1 cellular context compared by ENCODE assay signal in the genomic region with DNA sequence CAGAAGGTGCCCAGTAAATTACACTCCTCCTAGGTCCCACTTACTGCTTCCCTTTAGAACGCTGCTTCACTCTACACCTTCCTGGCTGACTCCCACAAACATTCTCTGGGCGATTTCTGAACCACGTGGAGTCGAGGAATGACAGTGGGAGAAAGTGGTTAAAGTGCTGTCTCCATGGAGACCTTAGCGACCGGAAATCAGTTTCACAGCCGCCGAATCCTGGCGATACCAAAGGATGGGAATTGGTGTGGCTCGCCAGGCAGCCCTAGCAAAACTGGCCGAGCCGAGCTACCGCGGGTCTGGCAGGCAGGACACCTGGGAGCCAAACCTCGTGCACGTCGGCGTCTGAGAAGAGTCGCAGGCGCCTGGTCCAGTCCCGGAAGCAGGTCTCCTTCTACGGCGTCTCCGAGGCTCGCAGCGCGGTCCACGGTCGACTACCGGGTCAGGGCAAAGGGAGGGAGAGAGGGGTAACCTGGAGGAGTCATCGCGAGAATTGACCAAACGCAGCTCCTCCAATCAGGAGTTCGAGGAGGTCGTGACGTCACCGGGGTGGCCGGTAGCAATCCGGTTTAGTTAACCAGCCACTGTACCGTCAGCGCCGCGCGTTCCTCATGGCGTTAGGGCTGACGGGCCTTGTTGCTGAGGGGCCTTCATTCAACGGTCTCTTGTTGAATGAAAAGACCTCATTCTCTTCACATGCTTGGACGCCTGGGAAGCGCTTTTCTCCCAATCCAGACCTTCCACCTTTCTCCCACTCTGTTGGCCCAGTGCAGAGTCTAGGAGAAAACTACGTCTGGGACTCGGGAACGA.
A peak's percentile ranks its signal among the peaks of the same experiment; 100 is the strongest.
TF ChIP-seq lines count a peak whose summit lies in the region.

A gene with protein sequence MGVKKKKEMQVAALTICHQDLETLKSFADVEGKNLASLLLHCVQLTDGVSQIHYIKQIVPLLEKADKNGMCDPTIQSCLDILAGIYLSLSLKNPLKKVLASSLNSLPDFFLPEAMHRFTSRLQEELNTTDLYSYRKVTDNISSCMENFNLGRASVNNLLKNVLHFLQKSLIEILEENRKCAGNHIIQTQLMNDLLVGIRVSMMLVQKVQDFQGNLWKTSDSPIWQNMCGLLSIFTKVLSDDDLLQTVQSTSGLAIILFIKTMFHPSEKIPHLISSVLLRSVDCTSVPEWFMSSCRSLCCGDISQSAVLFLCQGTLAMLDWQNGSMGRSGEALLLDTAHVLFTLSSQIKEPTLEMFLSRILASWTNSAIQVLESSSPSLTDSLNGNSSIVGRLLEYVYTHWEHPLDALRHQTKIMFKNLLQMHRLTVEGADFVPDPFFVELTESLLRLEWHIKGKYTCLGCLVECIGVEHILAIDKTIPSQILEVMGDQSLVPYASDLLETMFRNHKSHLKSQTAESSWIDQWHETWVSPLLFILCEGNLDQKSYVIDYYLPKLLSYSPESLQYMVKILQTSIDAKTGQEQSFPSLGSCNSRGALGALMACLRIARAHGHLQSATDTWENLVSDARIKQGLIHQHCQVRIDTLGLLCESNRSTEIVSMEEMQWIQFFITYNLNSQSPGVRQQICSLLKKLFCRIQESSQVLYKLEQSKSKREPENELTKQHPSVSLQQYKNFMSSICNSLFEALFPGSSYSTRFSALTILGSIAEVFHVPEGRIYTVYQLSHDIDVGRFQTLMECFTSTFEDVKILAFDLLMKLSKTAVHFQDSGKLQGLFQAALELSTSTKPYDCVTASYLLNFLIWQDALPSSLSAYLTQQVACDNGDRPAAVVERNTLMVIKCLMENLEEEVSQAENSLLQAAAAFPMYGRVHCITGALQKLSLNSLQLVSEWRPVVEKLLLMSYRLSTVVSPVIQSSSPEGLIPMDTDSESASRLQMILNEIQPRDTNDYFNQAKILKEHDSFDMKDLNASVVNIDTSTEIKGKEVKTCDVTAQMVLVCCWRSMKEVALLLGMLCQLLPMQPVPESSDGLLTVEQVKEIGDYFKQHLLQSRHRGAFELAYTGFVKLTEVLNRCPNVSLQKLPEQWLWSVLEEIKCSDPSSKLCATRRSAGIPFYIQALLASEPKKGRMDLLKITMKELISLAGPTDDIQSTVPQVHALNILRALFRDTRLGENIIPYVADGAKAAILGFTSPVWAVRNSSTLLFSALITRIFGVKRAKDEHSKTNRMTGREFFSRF (N-terminal part only) (minus strand): TSS at position 436 of the 810 bp plus-strand sequence. CDS start 3,646 bp downstream, outside the sequence.

TF ChIP-seq in HEK293, 187 proteins besides CTCF, POLR2A, EP300 and RAD21 (continued from another document):
- TF ChIP-seq, protein P1, sequence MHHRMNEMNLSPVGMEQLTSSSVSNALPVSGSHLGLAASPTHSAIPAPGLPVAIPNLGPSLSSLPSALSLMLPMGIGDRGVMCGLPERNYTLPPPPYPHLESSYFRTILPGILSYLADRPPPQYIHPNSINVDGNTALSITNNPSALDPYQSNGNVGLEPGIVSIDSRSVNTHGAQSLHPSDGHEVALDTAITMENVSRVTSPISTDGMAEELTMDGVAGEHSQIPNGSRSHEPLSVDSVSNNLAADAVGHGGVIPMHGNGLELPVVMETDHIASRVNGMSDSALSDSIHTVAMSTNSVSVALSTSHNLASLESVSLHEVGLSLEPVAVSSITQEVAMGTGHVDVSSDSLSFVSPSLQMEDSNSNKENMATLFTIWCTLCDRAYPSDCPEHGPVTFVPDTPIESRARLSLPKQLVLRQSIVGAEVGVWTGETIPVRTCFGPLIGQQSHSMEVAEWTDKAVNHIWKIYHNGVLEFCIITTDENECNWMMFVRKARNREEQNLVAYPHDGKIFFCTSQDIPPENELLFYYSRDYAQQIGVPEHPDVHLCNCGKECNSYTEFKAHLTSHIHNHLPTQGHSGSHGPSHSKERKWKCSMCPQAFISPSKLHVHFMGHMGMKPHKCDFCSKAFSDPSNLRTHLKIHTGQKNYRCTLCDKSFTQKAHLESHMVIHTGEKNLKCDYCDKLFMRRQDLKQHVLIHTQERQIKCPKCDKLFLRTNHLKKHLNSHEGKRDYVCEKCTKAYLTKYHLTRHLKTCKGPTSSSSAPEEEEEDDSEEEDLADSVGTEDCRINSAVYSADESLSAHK (tag by site-specific recombination; IDR thresholded peaks at IDR 0.05) = 0 out of 2 replicates have a peak, but pooled peaks have one; percentile 12
- peak; percentile 69; the same call in 1 of the 2 replicates for TF ChIP-seq YY1 (tag by site-specific recombination; IDR thresholded peaks at IDR 0.05)
- TF ChIP-seq ZNF341 (tag by site-specific recombination; IDR thresholded peaks at IDR 0.05; ENCODE audit: low read depth) = peak; percentile 63; the same call in 1 of the 2 replicates
- TF ChIP-seq BCL11B (tag by site-specific recombination; IDR thresholded peaks at IDR 0.05; ENCODE audit: low read depth) = peak; percentile 66; the same call in 1 of the 2 replicates
- TF ChIP-seq BCL11A (tag by site-specific recombination; IDR thresholded peaks at IDR 0.05; ENCODE audit: low read depth) = no peak
- TF ChIP-seq ZBTB17 (tag by site-specific recombination; IDR thresholded peaks at IDR 0.05) = peak; percentile 87
- 0 out of 2 replicates have a peak, but pooled peaks have one; percentile 45 for TF ChIP-seq ZNF391 (tag by site-specific recombination; IDR thresholded peaks at IDR 0.05; ENCODE audit: borderline replicate concordance, low read depth)
- peak; percentile 78 for TF ChIP-seq TRIM28 (IDR thresholded peaks at IDR 0.05; ENCODE audit: borderline replicate concordance, low read length)
- TF ChIP-seq ZFP69B (tag by site-specific recombination; IDR thresholded peaks at IDR 0.05) = 0 out of 2 replicates have a peak, but pooled peaks have one; percentile 14
- peak; percentile 45; the same call in 1 of the 2 replicates for TF ChIP-seq ZBTB8A (tag by site-specific recombination; IDR thresholded peaks at IDR 0.05)
- TF ChIP-seq SP3 (tag by site-specific recombination; IDR thresholded peaks at IDR 0.05) = peak; percentile 66
- peak; percentile 80 for TF ChIP-seq SCRT2 (tag by site-specific recombination; IDR thresholded peaks at IDR 0.05)
- TF ChIP-seq ZNF660 (tag by site-specific recombination; IDR thresholded peaks at IDR 0.05) = peak; percentile 46; the same call in 1 of the 2 replicates
- TF ChIP-seq KLF17 (tag by site-specific recombination; IDR thresholded peaks at IDR 0.05) = peak; percentile 34; the same call in 1 of the 2 replicates
- TF ChIP-seq ZNF24 (tag by site-specific recombination; IDR thresholded peaks at IDR 0.05) = peak; percentile 55; the same call in 1 of the 2 replicates
- TF ChIP-seq, protein P2, sequence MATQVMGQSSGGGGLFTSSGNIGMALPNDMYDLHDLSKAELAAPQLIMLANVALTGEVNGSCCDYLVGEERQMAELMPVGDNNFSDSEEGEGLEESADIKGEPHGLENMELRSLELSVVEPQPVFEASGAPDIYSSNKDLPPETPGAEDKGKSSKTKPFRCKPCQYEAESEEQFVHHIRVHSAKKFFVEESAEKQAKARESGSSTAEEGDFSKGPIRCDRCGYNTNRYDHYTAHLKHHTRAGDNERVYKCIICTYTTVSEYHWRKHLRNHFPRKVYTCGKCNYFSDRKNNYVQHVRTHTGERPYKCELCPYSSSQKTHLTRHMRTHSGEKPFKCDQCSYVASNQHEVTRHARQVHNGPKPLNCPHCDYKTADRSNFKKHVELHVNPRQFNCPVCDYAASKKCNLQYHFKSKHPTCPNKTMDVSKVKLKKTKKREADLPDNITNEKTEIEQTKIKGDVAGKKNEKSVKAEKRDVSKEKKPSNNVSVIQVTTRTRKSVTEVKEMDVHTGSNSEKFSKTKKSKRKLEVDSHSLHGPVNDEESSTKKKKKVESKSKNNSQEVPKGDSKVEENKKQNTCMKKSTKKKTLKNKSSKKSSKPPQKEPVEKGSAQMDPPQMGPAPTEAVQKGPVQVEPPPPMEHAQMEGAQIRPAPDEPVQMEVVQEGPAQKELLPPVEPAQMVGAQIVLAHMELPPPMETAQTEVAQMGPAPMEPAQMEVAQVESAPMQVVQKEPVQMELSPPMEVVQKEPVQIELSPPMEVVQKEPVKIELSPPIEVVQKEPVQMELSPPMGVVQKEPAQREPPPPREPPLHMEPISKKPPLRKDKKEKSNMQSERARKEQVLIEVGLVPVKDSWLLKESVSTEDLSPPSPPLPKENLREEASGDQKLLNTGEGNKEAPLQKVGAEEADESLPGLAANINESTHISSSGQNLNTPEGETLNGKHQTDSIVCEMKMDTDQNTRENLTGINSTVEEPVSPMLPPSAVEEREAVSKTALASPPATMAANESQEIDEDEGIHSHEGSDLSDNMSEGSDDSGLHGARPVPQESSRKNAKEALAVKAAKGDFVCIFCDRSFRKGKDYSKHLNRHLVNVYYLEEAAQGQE (tag by site-specific recombination; IDR thresholded peaks at IDR 0.05) = peak; percentile 40; the same call in 1 of the 2 replicates
- peak; percentile 68; the same call in 1 of the 2 replicates for TF ChIP-seq ZNF501 (tag by site-specific recombination; IDR thresholded peaks at IDR 0.05)
- 0 out of 2 replicates have a peak, but pooled peaks have one; percentile 29 for TF ChIP-seq KLF9 (tag by site-specific recombination; IDR thresholded peaks at IDR 0.05; ENCODE audit: low read depth)
TF ChIP-seq in HEK293: peak in this region for 41.
